ENCODE assay signal across 1 cellular context in the genomic region with DNA sequence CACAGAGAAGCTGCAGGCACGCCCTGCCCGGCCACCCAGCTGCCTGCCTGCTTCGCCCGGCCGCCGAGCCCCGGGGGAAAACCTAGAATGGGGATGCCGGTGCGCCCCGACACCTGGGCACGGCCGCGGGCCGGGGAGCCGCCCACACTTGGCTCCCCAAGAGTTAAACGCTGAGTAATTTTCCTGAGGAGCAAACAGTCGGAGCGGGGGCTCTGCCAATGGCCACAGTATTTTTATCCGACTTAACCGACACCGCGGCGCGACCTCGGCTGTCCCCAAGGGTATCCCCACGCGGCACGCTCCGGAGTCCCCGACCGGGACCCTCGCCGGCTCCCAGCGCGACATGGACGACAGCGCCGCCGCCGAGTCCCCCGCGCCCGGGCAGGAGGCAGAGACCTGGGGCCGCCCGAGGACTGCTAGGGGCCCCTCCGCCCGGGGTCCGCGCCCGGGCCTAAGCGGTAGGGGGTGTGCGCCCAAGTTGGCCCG.
TF ChIP-seq lines count a peak whose summit lies in the region.

No MANE protein-coding gene starts in this region.

TF ChIP-seq in HepG2, 621 proteins besides CTCF, POLR2A, EP300 and RAD21 (continued from another document):
- TF ChIP-seq, protein P1, sequence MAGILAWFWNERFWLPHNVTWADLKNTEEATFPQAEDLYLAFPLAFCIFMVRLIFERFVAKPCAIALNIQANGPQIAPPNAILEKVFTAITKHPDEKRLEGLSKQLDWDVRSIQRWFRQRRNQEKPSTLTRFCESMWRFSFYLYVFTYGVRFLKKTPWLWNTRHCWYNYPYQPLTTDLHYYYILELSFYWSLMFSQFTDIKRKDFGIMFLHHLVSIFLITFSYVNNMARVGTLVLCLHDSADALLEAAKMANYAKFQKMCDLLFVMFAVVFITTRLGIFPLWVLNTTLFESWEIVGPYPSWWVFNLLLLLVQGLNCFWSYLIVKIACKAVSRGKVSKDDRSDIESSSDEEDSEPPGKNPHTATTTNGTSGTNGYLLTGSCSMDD (CRISPR knock-in tag; IDR thresholded peaks at IDR 0.05), result no peak
- TF ChIP-seq AGO2 (optimal IDR thresholded peaks at IDR 0.05; ENCODE audit: low read depth, low read length) (peak; percentile 79), ZNF614 (CRISPR knock-in tag; IDR thresholded peaks at IDR 0.05; ENCODE audit: borderline replicate concordance) (peak; percentile 45; the same call in 1 of the 2 replicates), ZNF83 (CRISPR knock-in tag; IDR thresholded peaks at IDR 0.05; ENCODE audit: borderline replicate concordance) (no peak), ARNT2 (CRISPR knock-in tag; IDR thresholded peaks at IDR 0.05; ENCODE audit: low read depth) (no peak), ESRRA (CRISPR knock-in tag; IDR thresholded peaks at IDR 0.05; ENCODE audit: low read depth) (no peak), TEAD3 (CRISPR knock-in tag; optimal IDR thresholded peaks at IDR 0.05; ENCODE audit: borderline replicate concordance) (no peak), KMT2A (CRISPR knock-in tag; IDR thresholded peaks at IDR 0.05) (0 out of 2 replicates have a peak, but pooled peaks have one; percentile 48), SRSF4 (IDR thresholded peaks at IDR 0.05; ENCODE audit: low read depth, low read length, poor library complexity, severe bottlenecking) (no peak), NONO (IDR thresholded peaks at IDR 0.05) (no peak), NONO (CRISPR knock-in tag; conservative IDR thresholded peaks at IDR 0.05) (no peak), GLI4 (CRISPR knock-in tag; IDR thresholded peaks at IDR 0.05; ENCODE audit: borderline replicate concordance) (peak; percentile 81), HNRNPL (IDR thresholded peaks at IDR 0.05; ENCODE audit: low read depth, low read length) (no peak), ZNF296 (CRISPR knock-in tag; conservative IDR thresholded peaks at IDR 0.05) (0 out of 2 replicates have a peak, but pooled peaks have one; percentile 1), ZNF367 (CRISPR knock-in tag; IDR thresholded peaks at IDR 0.05; ENCODE audit: borderline replicate concordance) (no peak), GATAD2A (CRISPR knock-in tag; IDR thresholded peaks at IDR 0.05) (no peak), ZNF569 (CRISPR knock-in tag; IDR thresholded peaks at IDR 0.05; ENCODE audit: borderline replicate concordance) (no peak), MZF1 (CRISPR knock-in tag; IDR thresholded peaks at IDR 0.05; ENCODE audit: borderline replicate concordance) (no peak), KLF15 (CRISPR knock-in tag; IDR thresholded peaks at IDR 0.05; ENCODE audit: borderline replicate concordance) (no peak), SSRP1 (CRISPR knock-in tag; IDR thresholded peaks at IDR 0.05) (no peak), MED1 (CRISPR knock-in tag; IDR thresholded peaks at IDR 0.05) (no peak), MXI1 (IDR thresholded peaks at IDR 0.05; ENCODE audit: borderline replicate concordance, low read depth, low read length) (peak; percentile 52; the same call in 1 of the 3 replicates), ZNF264 (CRISPR knock-in tag; IDR thresholded peaks at IDR 0.05) (0 out of 2 replicates have a peak, but pooled peaks have one; percentile 3), ZBTB7A (CRISPR knock-in tag; IDR thresholded peaks at IDR 0.05) (no peak), SIN3A (IDR thresholded peaks at IDR 0.05; ENCODE audit: borderline replicate concordance, low read depth, low read length) (peak; percentile 30; the same call in 1 of the 2 replicates), ZMYM3 (CRISPR knock-in tag; IDR thresholded peaks at IDR 0.05) (no peak), ATF7-NPFF (CRISPR knock-in tag; IDR thresholded peaks at IDR 0.05; ENCODE audit: low read depth) (peak; percentile 11; the same call in 1 of the 2 replicates)
- TF ChIP-seq, protein P2, sequence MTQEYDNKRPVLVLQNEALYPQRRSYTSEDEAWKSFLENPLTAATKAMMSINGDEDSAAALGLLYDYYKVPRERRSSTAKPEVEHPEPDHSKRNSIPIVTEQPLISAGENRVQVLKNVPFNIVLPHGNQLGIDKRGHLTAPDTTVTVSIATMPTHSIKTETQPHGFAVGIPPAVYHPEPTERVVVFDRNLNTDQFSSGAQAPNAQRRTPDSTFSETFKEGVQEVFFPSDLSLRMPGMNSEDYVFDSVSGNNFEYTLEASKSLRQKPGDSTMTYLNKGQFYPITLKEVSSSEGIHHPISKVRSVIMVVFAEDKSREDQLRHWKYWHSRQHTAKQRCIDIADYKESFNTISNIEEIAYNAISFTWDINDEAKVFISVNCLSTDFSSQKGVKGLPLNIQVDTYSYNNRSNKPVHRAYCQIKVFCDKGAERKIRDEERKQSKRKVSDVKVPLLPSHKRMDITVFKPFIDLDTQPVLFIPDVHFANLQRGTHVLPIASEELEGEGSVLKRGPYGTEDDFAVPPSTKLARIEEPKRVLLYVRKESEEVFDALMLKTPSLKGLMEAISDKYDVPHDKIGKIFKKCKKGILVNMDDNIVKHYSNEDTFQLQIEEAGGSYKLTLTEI (CRISPR knock-in tag; conservative IDR thresholded peaks at IDR 0.05), result no peak
- TF ChIP-seq, protein P3, sequence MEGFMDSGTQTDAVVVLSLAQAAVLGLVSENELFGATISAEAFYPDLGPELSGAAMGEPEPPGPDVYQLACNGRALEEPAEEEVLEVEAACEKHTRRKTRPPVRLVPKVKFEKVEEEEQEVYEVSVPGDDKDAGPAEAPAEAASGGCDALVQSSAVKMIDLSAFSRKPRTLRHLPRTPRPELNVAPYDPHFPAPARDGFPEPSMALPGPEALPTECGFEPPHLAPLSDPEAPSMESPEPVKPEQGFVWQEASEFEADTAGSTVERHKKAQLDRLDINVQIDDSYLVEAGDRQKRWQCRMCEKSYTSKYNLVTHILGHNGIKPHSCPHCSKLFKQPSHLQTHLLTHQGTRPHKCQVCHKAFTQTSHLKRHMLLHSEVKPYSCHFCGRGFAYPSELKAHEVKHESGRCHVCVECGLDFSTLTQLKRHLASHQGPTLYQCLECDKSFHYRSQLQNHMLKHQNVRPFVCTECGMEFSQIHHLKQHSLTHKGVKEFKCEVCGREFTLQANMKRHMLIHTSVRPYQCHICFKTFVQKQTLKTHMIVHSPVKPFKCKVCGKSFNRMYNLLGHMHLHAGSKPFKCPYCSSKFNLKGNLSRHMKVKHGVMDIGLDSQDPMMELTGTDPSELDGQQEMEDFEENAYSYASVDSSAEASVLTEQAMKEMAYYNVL (CRISPR knock-in tag; IDR thresholded peaks at IDR 0.05; ENCODE audit: borderline replicate concordance), result no peak
- TF ChIP-seq, protein P4, sequence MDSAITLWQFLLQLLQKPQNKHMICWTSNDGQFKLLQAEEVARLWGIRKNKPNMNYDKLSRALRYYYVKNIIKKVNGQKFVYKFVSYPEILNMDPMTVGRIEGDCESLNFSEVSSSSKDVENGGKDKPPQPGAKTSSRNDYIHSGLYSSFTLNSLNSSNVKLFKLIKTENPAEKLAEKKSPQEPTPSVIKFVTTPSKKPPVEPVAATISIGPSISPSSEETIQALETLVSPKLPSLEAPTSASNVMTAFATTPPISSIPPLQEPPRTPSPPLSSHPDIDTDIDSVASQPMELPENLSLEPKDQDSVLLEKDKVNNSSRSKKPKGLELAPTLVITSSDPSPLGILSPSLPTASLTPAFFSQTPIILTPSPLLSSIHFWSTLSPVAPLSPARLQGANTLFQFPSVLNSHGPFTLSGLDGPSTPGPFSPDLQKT (CRISPR knock-in tag; IDR thresholded peaks at IDR 0.05; ENCODE audit: borderline replicate concordance), result no peak
- TF ChIP-seq, protein P5, sequence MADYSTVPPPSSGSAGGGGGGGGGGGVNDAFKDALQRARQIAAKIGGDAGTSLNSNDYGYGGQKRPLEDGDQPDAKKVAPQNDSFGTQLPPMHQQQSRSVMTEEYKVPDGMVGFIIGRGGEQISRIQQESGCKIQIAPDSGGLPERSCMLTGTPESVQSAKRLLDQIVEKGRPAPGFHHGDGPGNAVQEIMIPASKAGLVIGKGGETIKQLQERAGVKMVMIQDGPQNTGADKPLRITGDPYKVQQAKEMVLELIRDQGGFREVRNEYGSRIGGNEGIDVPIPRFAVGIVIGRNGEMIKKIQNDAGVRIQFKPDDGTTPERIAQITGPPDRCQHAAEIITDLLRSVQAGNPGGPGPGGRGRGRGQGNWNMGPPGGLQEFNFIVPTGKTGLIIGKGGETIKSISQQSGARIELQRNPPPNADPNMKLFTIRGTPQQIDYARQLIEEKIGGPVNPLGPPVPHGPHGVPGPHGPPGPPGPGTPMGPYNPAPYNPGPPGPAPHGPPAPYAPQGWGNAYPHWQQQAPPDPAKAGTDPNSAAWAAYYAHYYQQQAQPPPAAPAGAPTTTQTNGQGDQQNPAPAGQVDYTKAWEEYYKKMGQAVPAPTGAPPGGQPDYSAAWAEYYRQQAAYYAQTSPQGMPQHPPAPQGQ (CRISPR knock-in tag; IDR thresholded peaks at IDR 0.05; ENCODE audit: borderline replicate concordance), result no peak
- TF ChIP-seq, protein P6, sequence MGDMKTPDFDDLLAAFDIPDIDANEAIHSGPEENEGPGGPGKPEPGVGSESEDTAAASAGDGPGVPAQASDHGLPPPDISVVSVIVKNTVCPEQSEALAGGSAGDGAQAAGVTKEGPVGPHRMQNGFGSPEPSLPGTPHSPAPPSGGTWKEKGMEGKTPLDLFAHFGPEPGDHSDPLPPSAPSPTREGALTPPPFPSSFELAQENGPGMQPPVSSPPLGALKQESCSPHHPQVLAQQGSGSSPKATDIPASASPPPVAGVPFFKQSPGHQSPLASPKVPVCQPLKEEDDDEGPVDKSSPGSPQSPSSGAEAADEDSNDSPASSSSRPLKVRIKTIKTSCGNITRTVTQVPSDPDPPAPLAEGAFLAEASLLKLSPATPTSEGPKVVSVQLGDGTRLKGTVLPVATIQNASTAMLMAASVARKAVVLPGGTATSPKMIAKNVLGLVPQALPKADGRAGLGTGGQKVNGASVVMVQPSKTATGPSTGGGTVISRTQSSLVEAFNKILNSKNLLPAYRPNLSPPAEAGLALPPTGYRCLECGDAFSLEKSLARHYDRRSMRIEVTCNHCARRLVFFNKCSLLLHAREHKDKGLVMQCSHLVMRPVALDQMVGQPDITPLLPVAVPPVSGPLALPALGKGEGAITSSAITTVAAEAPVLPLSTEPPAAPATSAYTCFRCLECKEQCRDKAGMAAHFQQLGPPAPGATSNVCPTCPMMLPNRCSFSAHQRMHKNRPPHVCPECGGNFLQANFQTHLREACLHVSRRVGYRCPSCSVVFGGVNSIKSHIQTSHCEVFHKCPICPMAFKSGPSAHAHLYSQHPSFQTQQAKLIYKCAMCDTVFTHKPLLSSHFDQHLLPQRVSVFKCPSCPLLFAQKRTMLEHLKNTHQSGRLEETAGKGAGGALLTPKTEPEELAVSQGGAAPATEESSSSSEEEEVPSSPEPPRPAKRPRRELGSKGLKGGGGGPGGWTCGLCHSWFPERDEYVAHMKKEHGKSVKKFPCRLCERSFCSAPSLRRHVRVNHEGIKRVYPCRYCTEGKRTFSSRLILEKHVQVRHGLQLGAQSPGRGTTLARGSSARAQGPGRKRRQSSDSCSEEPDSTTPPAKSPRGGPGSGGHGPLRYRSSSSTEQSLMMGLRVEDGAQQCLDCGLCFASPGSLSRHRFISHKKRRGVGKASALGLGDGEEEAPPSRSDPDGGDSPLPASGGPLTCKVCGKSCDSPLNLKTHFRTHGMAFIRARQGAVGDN (CRISPR knock-in tag; IDR thresholded peaks at IDR 0.05), result peak; percentile 83
- TF ChIP-seq, protein P7, sequence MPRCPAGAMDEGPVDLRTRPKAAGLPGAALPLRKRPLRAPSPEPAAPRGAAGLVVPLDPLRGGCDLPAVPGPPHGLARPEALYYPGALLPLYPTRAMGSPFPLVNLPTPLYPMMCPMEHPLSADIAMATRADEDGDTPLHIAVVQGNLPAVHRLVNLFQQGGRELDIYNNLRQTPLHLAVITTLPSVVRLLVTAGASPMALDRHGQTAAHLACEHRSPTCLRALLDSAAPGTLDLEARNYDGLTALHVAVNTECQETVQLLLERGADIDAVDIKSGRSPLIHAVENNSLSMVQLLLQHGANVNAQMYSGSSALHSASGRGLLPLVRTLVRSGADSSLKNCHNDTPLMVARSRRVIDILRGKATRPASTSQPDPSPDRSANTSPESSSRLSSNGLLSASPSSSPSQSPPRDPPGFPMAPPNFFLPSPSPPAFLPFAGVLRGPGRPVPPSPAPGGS (CRISPR knock-in tag; IDR thresholded peaks at IDR 0.05), result peak; percentile 31
- TF ChIP-seq, protein P8, sequence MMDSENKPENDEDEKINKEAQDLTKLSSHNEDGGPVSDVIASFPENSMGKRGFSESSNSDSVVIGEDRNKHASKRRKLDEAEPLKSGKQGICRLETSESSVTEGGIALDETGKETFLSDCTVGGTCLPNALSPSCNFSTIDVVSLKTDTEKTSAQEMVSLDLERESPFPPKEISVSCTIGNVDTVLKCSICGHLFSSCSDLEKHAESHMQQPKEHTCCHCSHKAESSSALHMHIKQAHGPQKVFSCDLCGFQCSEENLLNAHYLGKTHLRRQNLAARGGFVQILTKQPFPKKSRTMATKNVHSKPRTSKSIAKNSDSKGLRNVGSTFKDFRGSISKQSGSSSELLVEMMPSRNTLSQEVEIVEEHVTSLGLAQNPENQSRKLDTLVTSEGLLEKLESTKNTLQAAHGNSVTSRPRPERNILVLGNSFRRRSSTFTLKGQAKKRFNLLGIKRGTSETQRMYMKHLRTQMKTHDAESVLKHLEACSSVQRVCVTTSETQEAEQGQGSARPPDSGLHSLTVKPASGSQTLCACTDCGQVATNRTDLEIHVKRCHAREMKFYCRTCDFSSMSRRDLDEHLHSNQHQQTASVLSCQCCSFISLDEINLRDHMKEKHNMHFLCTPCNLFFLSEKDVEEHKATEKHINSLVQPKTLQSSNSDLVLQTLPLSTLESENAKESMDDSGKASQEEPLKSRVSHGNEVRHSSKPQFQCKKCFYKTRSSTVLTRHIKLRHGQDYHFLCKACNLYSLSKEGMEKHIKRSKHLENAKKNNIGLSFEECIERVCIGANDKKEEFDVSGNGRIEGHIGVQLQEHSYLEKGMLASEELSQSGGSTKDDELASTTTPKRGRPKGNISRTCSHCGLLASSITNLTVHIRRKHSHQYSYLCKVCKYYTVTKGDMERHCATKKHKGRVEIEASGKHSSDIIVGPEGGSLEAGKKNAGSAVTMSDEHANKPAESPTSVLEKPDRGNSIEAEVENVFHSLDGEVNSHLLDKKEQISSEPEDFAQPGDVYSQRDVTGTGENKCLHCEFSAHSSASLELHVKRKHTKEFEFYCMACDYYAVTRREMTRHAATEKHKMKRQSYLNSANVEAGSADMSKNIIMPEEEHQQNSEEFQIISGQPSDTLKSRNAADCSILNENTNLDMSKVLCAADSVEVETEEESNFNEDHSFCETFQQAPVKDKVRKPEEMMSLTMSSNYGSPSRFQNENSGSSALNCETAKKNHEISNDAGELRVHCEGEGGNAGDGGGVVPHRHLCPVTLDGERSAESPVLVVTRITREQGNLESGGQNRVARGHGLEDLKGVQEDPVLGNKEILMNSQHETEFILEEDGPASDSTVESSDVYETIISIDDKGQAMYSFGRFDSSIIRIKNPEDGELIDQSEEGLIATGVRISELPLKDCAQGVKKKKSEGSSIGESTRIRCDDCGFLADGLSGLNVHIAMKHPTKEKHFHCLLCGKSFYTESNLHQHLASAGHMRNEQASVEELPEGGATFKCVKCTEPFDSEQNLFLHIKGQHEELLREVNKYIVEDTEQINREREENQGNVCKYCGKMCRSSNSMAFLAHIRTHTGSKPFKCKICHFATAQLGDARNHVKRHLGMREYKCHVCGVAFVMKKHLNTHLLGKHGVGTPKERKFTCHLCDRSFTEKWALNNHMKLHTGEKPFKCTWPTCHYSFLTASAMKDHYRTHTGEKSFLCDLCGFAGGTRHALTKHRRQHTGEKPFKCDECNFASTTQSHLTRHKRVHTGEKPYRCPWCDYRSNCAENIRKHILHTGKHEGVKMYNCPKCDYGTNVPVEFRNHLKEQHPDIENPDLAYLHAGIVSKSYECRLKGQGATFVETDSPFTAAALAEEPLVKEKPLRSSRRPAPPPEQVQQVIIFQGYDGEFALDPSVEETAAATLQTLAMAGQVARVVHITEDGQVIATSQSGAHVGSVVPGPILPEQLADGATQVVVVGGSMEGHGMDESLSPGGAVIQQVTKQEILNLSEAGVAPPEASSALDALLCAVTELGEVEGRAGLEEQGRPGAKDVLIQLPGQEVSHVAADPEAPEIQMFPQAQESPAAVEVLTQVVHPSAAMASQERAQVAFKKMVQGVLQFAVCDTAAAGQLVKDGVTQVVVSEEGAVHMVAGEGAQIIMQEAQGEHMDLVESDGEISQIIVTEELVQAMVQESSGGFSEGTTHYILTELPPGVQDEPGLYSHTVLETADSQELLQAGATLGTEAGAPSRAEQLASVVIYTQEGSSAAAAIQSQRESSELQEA (CRISPR knock-in tag; IDR thresholded peaks at IDR 0.05; ENCODE audit: not compliant biosample characterization), result peak; percentile 90
